ENCODE assay signal across 12 cellular contexts in the genomic region with DNA sequence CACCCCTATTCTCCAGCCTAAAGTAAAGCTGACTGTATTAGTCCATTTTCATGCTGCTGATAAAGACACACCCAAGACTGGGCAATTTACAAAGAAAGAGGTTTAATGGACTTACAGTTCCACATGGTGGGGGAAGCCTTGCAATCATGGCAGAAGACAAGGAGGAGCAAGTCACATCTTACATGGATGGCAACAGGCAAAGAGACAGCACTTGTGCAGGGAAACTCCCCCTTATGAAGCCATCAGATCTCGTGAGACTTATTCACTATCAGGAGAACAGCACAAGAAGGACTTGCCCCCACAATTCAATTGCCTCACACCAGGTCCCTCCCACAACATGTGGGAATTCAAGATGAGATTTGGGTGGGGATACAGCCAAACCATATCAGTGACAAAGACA. TPM values are rescaled to one million over a fixed set of nuclear protein-coding genes. Genes with fewer than 3 reads are reported as not detected.
"Had no signal": no experiment of that assay in that cellular context is flagged by ENCODE, and none has a peak within 500 bp of the region (broad histone marks: within the 10 kb centered on the region; RNA-seq: fewer than 3 reads in every experiment).

No MANE protein-coding gene starts in this region.

RNA-seq across cellular contexts. Expression of gene FOXF2, which starts 19.7 kb away (rescaled TPM):
- total RNA-seq: left lobe of liver; left ventricle myocardium superior; lung microvascular endothelial cell; mammary epithelial cell; mononuclear cell; myocyte; naive thymus-derived CD4-positive, alpha-beta T cell had no signal
- polyA plus RNA-seq: immature natural killer cell; liver; naive thymus-derived CD4-positive, alpha-beta T cell had no signal

RNA-seq across cellular contexts. Expression of gene FOXQ1, which starts 57.8 kb away (rescaled TPM):
- total RNA-seq: left cardiac atrium; left ventricle myocardium inferior; left ventricle myocardium superior; lung microvascular endothelial cell; mesenteric fat pad; mononuclear cell; myocyte; naive thymus-derived CD4-positive, alpha-beta T cell had no signal
- polyA plus RNA-seq: immature natural killer cell; naive thymus-derived CD4-positive, alpha-beta T cell had no signal
